ENCODE assay signal across 9 cellular contexts in genomic region chr5:179658179-179658856, GRCh38. TPM values are rescaled to one million over a fixed set of nuclear protein-coding genes. Genes with fewer than 3 reads are reported as not detected.
DNase-seq lines count a peak whose midpoint lies in the region; ATAC-seq, FAIRE-seq and TF ChIP-seq lines count a peak whose summit lies in the region.
"Not testable (repeated sequence)": the region's sequence is repeated elsewhere in the genome, so short reads cannot be mapped to it uniquely, and the experiment has no call there.
"Had no signal": no experiment of that assay in that cellular context is flagged by ENCODE, and none has a peak within 500 bp of the region (broad histone marks: within the 10 kb centered on the region; RNA-seq: fewer than 3 reads in every experiment).

No MANE protein-coding gene starts in this region.

- H3K27ac ChIP-seq in HUES64 (ENCODE audit: low read depth, low read length); SJSA1; GM12878 (ENCODE audit: control insufficient read depth, insufficient read depth): not testable (repeated sequence)
- H3K27ac ChIP-seq in heart left ventricle (peak overlapping the region in 5 of 12 donors; percentile 38 to 65 (median 56)), uterus (peak overlapping the region in 1 of 2 donors; percentile 57)

- not testable (repeated sequence) for H3K79me2 ChIP-seq in GM12878 (ENCODE audit: control insufficient read depth, insufficient read depth, low read length)

- not testable (repeated sequence) for H3K36me3 ChIP-seq in H7 (replicated peaks; ENCODE audit: control insufficient read depth, insufficient read depth, low read length); HUES64 (ENCODE audit: insufficient read depth, low read length); SJSA1; GM12878 (ENCODE audit: control insufficient read depth in 2 of 2, insufficient read depth in 2 of 2, low read length in 1 of 2); uterus
- H3K36me3 ChIP-seq in heart left ventricle = peaks cover 0 to 15% (median 4%) of the 10 kb centered on the region in 9 donors

- in situ Hi-C loops in GM12878 (cut with MboI) = not testable (repeated sequence)

- peak overlapping the region; percentile 88 for H3K4me2 ChIP-seq in GM12878 (ENCODE audit: control insufficient read depth, insufficient read depth)

- CTCF ChIA-PET in GM12878 (lab: Yijun Ruan, JAX) = not testable (repeated sequence)

- intact Hi-C loops in GM12878 (cut with micrococcal nuclease; ENCODE audit: unreplicated experiment); uterus (cut with DNase I; ENCODE audit: low total_unique reads): not testable (repeated sequence)
- intact Hi-C loops in heart left ventricle (cut with DNase I) = loop anchor here in 2 of 10 donors (2.0 to 5.0 kb wide), 2 partner anchors 20 to 69 kb away; no protein-coding TSS in a partner anchor

- POLR2A ChIA-PET in GM12878 (lab: Charles Lee) = not testable (repeated sequence)

- not testable (repeated sequence) for H3K4me1 Mint-ChIP-seq in neural crest cell

- DNase-seq in H7 = peak; percentile 51
- peak in 1 of 2 experiments; percentile 36 for DNase-seq in SJSA1 (ENCODE audit: low read depth in 1 of 2, low spot score in 2 of 2)
- not testable (repeated sequence) for DNase-seq in GM12878 (ENCODE audit: low read depth, low spot score); heart left ventricle; neural crest cell (ENCODE audit: low read depth, low spot score)
- DNase-seq in uterus = peak in 1 of 2 donors; percentile 31

- peak overlapping the region; percentile 84 for H3K4me3 Mint-ChIP-seq in neural crest cell

- H3K4me1 ChIP-seq in HUES64 (ENCODE audit: insufficient read depth, low read length); SJSA1 (replicated peaks); GM12878 (ENCODE audit: control insufficient read depth, insufficient read depth, low read length); heart left ventricle; uterus: not testable (repeated sequence)

- TSS peak; percentile 97 for BruUV-seq in GM12878 (replicated peaks; lab: Mats Ljungman, UMichigan)

- 23% methylated on average over 10 of the region's 29 CpGs for WGBS in HUES64
- WGBS in GM12878 (ENCODE audit: insufficient coverage, insufficient replicate concordance, low lambda C conversion rate, missing lambda C conversion rate) = 28% methylated on average over 9 of the region's 29 CpGs
- 7 to 11% (median 8%) methylated on average over 8 to 10 of the region's 29 CpGs for WGBS in heart left ventricle, 4 donors

- RAD21 ChIA-PET in GM12878 (lab: Charles Lee; ENCODE audit: unreplicated experiment) = interaction anchor here (0.6 to 0.7 kb wide), 2 partner anchors 30 to 92 kb away, joined by 3 to 4 read pairs; no protein-coding TSS in a partner anchor

- peak overlapping the region; percentile 69 for H3K4me3 ChIP-seq in GM08714 (ENCODE audit: low read length)
- H3K4me3 ChIP-seq in H7 (ENCODE audit: insufficient read depth, low read depth, low read length) = peak overlapping the region; percentile 33
- H3K4me3 ChIP-seq in HUES64 (ENCODE audit: low read length) = peak overlapping the region; percentile 50
- H3K4me3 ChIP-seq in SJSA1 = peak overlapping the region; percentile 45
- H3K4me3 ChIP-seq in GM12878 = peak overlapping the region; percentile 66; the same call in 1 of the 2 replicates
- H3K4me3 ChIP-seq in heart left ventricle = peak overlapping the region in 11 of 12 donors; percentile 41 to 63 (median 56)
- H3K4me3 ChIP-seq in uterus = peak overlapping the region; percentile 18 to 42

- H3K27me3 ChIP-seq in H7 (ENCODE audit: control insufficient read depth, insufficient read depth, low read length); HUES64 (ENCODE audit: insufficient read depth, low read length); SJSA1 (replicated peaks); GM12878 (replicated peaks in 1 of 2; ENCODE audit: control insufficient read depth in 2 of 2, insufficient read depth in 2 of 2, low read length in 1 of 2); heart left ventricle; uterus: not testable (repeated sequence)

- TF ChIP-seq CTCF in GM12878 (IDR thresholded peaks at IDR 0.05 in 2 of 3, conservative IDR thresholded peaks at IDR 0.05 in 1 of 3; ENCODE audit: control insufficient read depth in 2 of 3, extremely low read depth in 1 of 3, insufficient read depth in 1 of 3, low read depth in 3 of 3, low read length in 3 of 3); heart left ventricle (IDR thresholded peaks at IDR 0.05); neural crest cell (conservative IDR thresholded peaks at IDR 0.05); uterus (IDR thresholded peaks at IDR 0.05): not testable (repeated sequence)

- H3K9me3 Mint-ChIP-seq in neural crest cell = not testable (repeated sequence)

- peak overlapping the region; percentile 81 for H2AFZ ChIP-seq in GM12878 (ENCODE audit: control insufficient read depth, low read depth, low read length)

- H3K27me3 Mint-ChIP-seq in neural crest cell (ENCODE audit: low read depth) = not testable (repeated sequence)

- H3K27ac Mint-ChIP-seq in neural crest cell (ENCODE audit: unreplicated experiment) = peak overlapping the region; percentile 43

- H3K9me3 ChIP-seq in HUES64 (ENCODE audit: insufficient read depth, low read depth, low read length); SJSA1 (replicated peaks); GM12878 (replicated peaks; ENCODE audit: control insufficient read depth, insufficient read depth, low read length); heart left ventricle; uterus: not testable (repeated sequence)

- SMC1A ChIA-PET in GM12878 (lab: Charles Lee; ENCODE audit: uncharacterized antibody, unreplicated experiment) = not testable (repeated sequence)

- H3K9ac ChIP-seq in HUES64 (ENCODE audit: low read depth, low read length) (0 out of 2 replicates have a peak overlapping the region, but pooled peaks have one; percentile 9), GM12878 (ENCODE audit: control insufficient read depth, insufficient read depth, low read length) (peak overlapping the region; percentile 64; the same call in 1 of the 2 replicates)

- TF ChIP-seq EP300 in GM12878 (IDR thresholded peaks at IDR 0.05; ENCODE audit: borderline replicate concordance in 1 of 2, control insufficient read depth in 1 of 2, low read depth in 2 of 2, low read length in 2 of 2) = not testable (repeated sequence)

- not testable (repeated sequence) for H4K20me1 ChIP-seq in GM12878 (ENCODE audit: control insufficient read depth, insufficient read depth)

- peak; percentile 80 for ATAC-seq in GM12878
- ATAC-seq in heart left ventricle = peak in 2 of 4 donors; percentile 30 to 31

- not testable (repeated sequence) for TF ChIP-seq RAD21 in GM12878 (IDR thresholded peaks at IDR 0.05; ENCODE audit: insufficient read depth, low read depth, low read length)

- TF ChIP-seq POLR2A in GM12878 (IDR thresholded peaks at IDR 0.05; ENCODE audit: low read depth, low read length); heart left ventricle (IDR thresholded peaks at IDR 0.05); uterus (IDR thresholded peaks at IDR 0.05): not testable (repeated sequence)

- not testable (repeated sequence) for H3K36me3 Mint-ChIP-seq in neural crest cell (ENCODE audit: low read depth)

- not testable (repeated sequence) for FAIRE-seq in GM12878 (lab: Jason Lieb, UNC)

RNA-seq across cellular contexts. Expression of gene CBY3, which starts 22.5 kb away (rescaled TPM):
- total RNA-seq in H7 (2014; rRNA removed; shearing (Covaris generic)) = 0.44 TPM in 1 of 2 replicates, not detected in the other
- 0.65 TPM for polyA plus RNA-seq in HUES64 (2013, experiment 1 of 2)
- 0.57 TPM for polyA plus RNA-seq in HUES64 (2013, experiment 2 of 2)
- total RNA-seq in SJSA1 (2014; rRNA removed; shearing (Covaris generic)) = not detected in 2 replicates
- total RNA-seq in GM12878 (2013; cell fraction: nucleolus; rRNA removed) = 2.6 and 2.7 TPM in 2 replicates
- total RNA-seq in GM12878 (2014; rRNA removed) = 0.56 and 0.93 TPM in 2 replicates
- not detected in 2 replicates for total RNA-seq in GM12878 (2014; rRNA removed; fragmentation: Illumina TruSeq; extraction: Trizol)
- not detected in 2 replicates for total RNA-seq in GM12878 (2021)
- polyA plus RNA-seq in GM12878 (2011; ENCODE audit: low read depth) = not detected
- polyA plus RNA-seq in GM12878 (2011; rRNA removed) = 0.10 TPM in 1 of 2 replicates, not detected in the other
- 0.07 and 0.23 TPM in 2 replicates for polyA plus RNA-seq in GM12878 (2011; cell fraction: cytosol; rRNA removed)
- 0.32 and 1.3 TPM in 2 replicates for polyA plus RNA-seq in GM12878 (2011; cell fraction: nucleus; rRNA removed)
- polyA plus RNA-seq in GM12878 (2012) = 0.69 and 0.93 TPM in 2 replicates
- polyA plus RNA-seq in GM12878 (2014; fragmentation: Illumina TruSeq; extraction: Trizol) = not detected in 2 replicates
- not detected for polyA plus RNA-seq in GM12878 (2014; fragmentation: Nextera tagmentation; extraction: Ambion mirVana)
- polyA plus RNA-seq in GM12878 (2014; rRNA removed) = 0.18 and 0.25 TPM in 2 replicates
- 1 to 10 TPM in 1 of 2 experiments, under 1 TPM in 1; 0.47 to 1.2 TPM for polyA plus RNA-seq in GM12878 (2016; fragmentation: Nextera tagmentation; extraction: Ambion mirVana)
- 0.41 TPM in 1 of 2 replicates, not detected in the other for polyA minus RNA-seq in GM12878 (2011; rRNA and poly(A)+ RNA removed)
- polyA minus RNA-seq in GM12878 (2011; cell fraction: cytosol; rRNA and poly(A)+ RNA removed) = not detected in 2 replicates
- 2.7 and 3.0 TPM in 2 replicates for polyA minus RNA-seq in GM12878 (2011; cell fraction: nucleus; rRNA and poly(A)+ RNA removed)
- total RNA-seq in heart left ventricle = not detected
- not detected for polyA plus RNA-seq in heart left ventricle
- total RNA-seq in neural crest cell = not detected in 2 replicates
- not detected for total RNA-seq in uterus
- total RNA-seq: lower leg skin had no signal

RNA-seq across cellular contexts. Expression of gene HNRNPH1, which starts 34.8 kb away (rescaled TPM):
- 423 and 527 TPM in 2 replicates for total RNA-seq in H7 (2014; rRNA removed; shearing (Covaris generic))
- 491 TPM for polyA plus RNA-seq in HUES64 (2013, experiment 1 of 2)
- 414 TPM for polyA plus RNA-seq in HUES64 (2013, experiment 2 of 2)
- 639 and 733 TPM in 2 replicates for total RNA-seq in SJSA1 (2014; rRNA removed; shearing (Covaris generic))
- total RNA-seq in GM12878 (2013; cell fraction: nucleolus; rRNA removed) = 1,885 and 1,957 TPM in 2 replicates
- total RNA-seq in GM12878 (2014; rRNA removed) (692 and 694 TPM in 2 replicates), GM12878 (2014; rRNA removed; fragmentation: Illumina TruSeq; extraction: Trizol) (683 and 716 TPM in 2 replicates), GM12878 (2021) (603 and 690 TPM in 2 replicates), heart left ventricle (100 to 1,000 TPM; 106 to 252 (median 178) TPM), neural crest cell (1,155 and 1,166 TPM in 2 replicates), uterus (1,000 to 10,000 TPM in 1 of 4 donors, 100 to 1,000 TPM in 3; 237 to 1,003 (median 495) TPM)
- 400 TPM for polyA plus RNA-seq in GM12878 (2011; ENCODE audit: low read depth)
- polyA plus RNA-seq in GM12878 (2011; rRNA removed) (695 and 934 TPM in 2 replicates), GM12878 (2014; fragmentation: Illumina TruSeq; extraction: Trizol) (691 and 785 TPM in 2 replicates), GM12878 (2014; fragmentation: Nextera tagmentation; extraction: Ambion mirVana) (100 to 1,000 TPM; 184 to 189 TPM), GM12878 (2014; rRNA removed) (780 and 888 TPM in 2 replicates), GM12878 (2016; fragmentation: Nextera tagmentation; extraction: Ambion mirVana) (100 to 1,000 TPM; 542 to 567 TPM), heart left ventricle (100 to 1,000 TPM; 126 to 195 TPM)
- polyA plus RNA-seq in GM12878 (2011; cell fraction: cytosol; rRNA removed) = 201 and 239 TPM in 2 replicates
- 1,317 and 2,141 TPM in 2 replicates for polyA plus RNA-seq in GM12878 (2011; cell fraction: nucleus; rRNA removed)
- 453 and 702 TPM in 2 replicates for polyA plus RNA-seq in GM12878 (2012)
- polyA minus RNA-seq in GM12878 (2011; rRNA and poly(A)+ RNA removed) = 330 and 478 TPM in 2 replicates
- 349 and 463 TPM in 2 replicates for polyA minus RNA-seq in GM12878 (2011; cell fraction: cytosol; rRNA and poly(A)+ RNA removed)
- 907 and 1,891 TPM in 2 replicates for polyA minus RNA-seq in GM12878 (2011; cell fraction: nucleus; rRNA and poly(A)+ RNA removed)

RNA-seq across cellular contexts. Expression of gene CANX, which starts 40.4 kb away (rescaled TPM):
- 263 and 304 TPM in 2 replicates for total RNA-seq in H7 (2014; rRNA removed; shearing (Covaris generic))
- 262 TPM for polyA plus RNA-seq in HUES64 (2013, experiment 1 of 2)
- 242 TPM for polyA plus RNA-seq in HUES64 (2013, experiment 2 of 2)
- 813 and 826 TPM in 2 replicates for total RNA-seq in SJSA1 (2014; rRNA removed; shearing (Covaris generic))
- total RNA-seq in GM12878 (2013; cell fraction: nucleolus; rRNA removed) = 285 and 287 TPM in 2 replicates
- total RNA-seq in GM12878 (2014; rRNA removed) (259 and 322 TPM in 2 replicates), GM12878 (2014; rRNA removed; fragmentation: Illumina TruSeq; extraction: Trizol) (416 and 430 TPM in 2 replicates), GM12878 (2021) (550 and 555 TPM in 2 replicates), heart left ventricle (100 to 1,000 TPM; 255 to 699 (median 500) TPM), neural crest cell (652 and 682 TPM in 2 replicates), uterus (100 to 1,000 TPM; 155 to 550 (median 392) TPM)
- polyA plus RNA-seq in GM12878 (2011; ENCODE audit: low read depth) = 328 TPM
- polyA plus RNA-seq in GM12878 (2011; rRNA removed) (602 and 605 TPM in 2 replicates), GM12878 (2014; fragmentation: Illumina TruSeq; extraction: Trizol) (393 and 480 TPM in 2 replicates), GM12878 (2014; fragmentation: Nextera tagmentation; extraction: Ambion mirVana) (100 to 1,000 TPM in 1 of 2 experiments, 10 to 100 TPM in 1; 78.2 to 139 TPM), GM12878 (2014; rRNA removed) (261 and 326 TPM in 2 replicates), GM12878 (2016; fragmentation: Nextera tagmentation; extraction: Ambion mirVana) (100 to 1,000 TPM; 433 to 469 TPM), heart left ventricle (100 to 1,000 TPM in 1 of 2 donors, 10 to 100 TPM in 1; 81.6 to 350 TPM)
- polyA plus RNA-seq in GM12878 (2011; cell fraction: cytosol; rRNA removed) = 137 and 177 TPM in 2 replicates
- polyA plus RNA-seq in GM12878 (2011; cell fraction: nucleus; rRNA removed) = 109 and 125 TPM in 2 replicates
- polyA plus RNA-seq in GM12878 (2012) = 303 and 419 TPM in 2 replicates
- polyA minus RNA-seq in GM12878 (2011; rRNA and poly(A)+ RNA removed) = 439 and 652 TPM in 2 replicates
- 262 and 309 TPM in 2 replicates for polyA minus RNA-seq in GM12878 (2011; cell fraction: cytosol; rRNA and poly(A)+ RNA removed)
- polyA minus RNA-seq in GM12878 (2011; cell fraction: nucleus; rRNA and poly(A)+ RNA removed) = 71.2 and 97.1 TPM in 2 replicates
